Comparison of ENCODE assay signal across 16 cellular contexts in genomic region chr5:133963493-133964128, GRCh38. TPM values are rescaled to one million over a fixed set of nuclear protein-coding genes. Genes with fewer than 3 reads are reported as not detected.
DNase-seq lines count a peak whose midpoint lies in the region; ATAC-seq, FAIRE-seq and TF ChIP-seq lines count a peak whose summit lies in the region.
"Had no signal": no experiment of that assay in that cellular context is flagged by ENCODE, and none has a peak within 500 bp of the region (broad histone marks: within the 10 kb centered on the region; RNA-seq: fewer than 3 reads in every experiment).

No MANE protein-coding gene starts in this region.

- no peak overlapping the region for H3K4me3 ChIP-seq in tibial artery
- H3K4me3 ChIP-seq: mucosa of descending colon had no signal

- H3K36me3 Mint-ChIP-seq in stimulated activated naive CD8-positive, alpha-beta T cell treated with anti-CD3 and anti-CD28 coated beads, Interleukin-15, Interleukin-2, amounts not matched to agents 100 ng/mL and 50 ng/mL, for 24 hours (ENCODE audit: low read depth), result peaks cover 59% of the 10 kb centered on the region
- peaks cover 37% of the 10 kb centered on the region for H3K36me3 Mint-ChIP-seq in activated T-helper 1 cell treated with anti-CD3 and anti-CD28 coated beads, Interleukin-12 subunit alpha, Interleukin-12 subunit beta, Interleukin-2, Interleukin-4 antibody, amounts not matched to agents 30 ng/mL and 10 ng/mL and 1 ng/mL, durations not matched to agents 14 hours and 24 hours and 36 hours (ENCODE audit: low read depth)
- H3K36me3 Mint-ChIP-seq in memory B cell, result peaks cover 29% of the 10 kb centered on the region

- intact Hi-C loops in activated T-helper 1 cell treated with anti-CD3 and anti-CD28 coated beads, Interleukin-12 subunit alpha, Interleukin-12 subunit beta, Interleukin-2, Interleukin-4 antibody, amounts not matched to agents 30 ng/mL and 10 ng/mL and 1 ng/mL, durations not matched to agents 14 hours and 24 hours and 36 hours (cut with micrococcal nuclease), result loop anchor here (10.0 kb wide), 1 partner anchor 909 kb away; the partner anchor contains the start of gene HSPA4
- intact Hi-C loops in tibial artery (cut with DNase I; ENCODE audit: low total_unique reads), result no loop called here

- no peaks in the 10 kb centered on the region for H3K9me3 ChIP-seq in tibial artery
- H3K9me3 ChIP-seq: neutrophil had no signal

- H3K9me3 Mint-ChIP-seq in stimulated activated naive CD8-positive, alpha-beta T cell treated with anti-CD3 and anti-CD28 coated beads, Interleukin-15, Interleukin-2, amounts not matched to agents 100 ng/mL and 50 ng/mL, for 24 hours, result no peaks in the 10 kb centered on the region
- H3K9me3 Mint-ChIP-seq in activated T-helper 1 cell treated with anti-CD3 and anti-CD28 coated beads, Interleukin-12 subunit alpha, Interleukin-12 subunit beta, Interleukin-2, Interleukin-4 antibody, amounts not matched to agents 30 ng/mL and 10 ng/mL and 1 ng/mL, durations not matched to agents 14 hours and 24 hours and 36 hours, result peaks cover 6% of the 10 kb centered on the region
- H3K9me3 Mint-ChIP-seq in memory B cell, result no peaks in the 10 kb centered on the region

- H3K36me3 ChIP-seq in tibial artery, result peaks cover 4 to 10% (median 6%) of the 10 kb centered on the region in 3 donors

- H3K4me1 Mint-ChIP-seq in stimulated activated naive CD8-positive, alpha-beta T cell treated with anti-CD3 and anti-CD28 coated beads, Interleukin-15, Interleukin-2, amounts not matched to agents 100 ng/mL and 50 ng/mL, for 24 hours (ENCODE audit: low read depth), result peaks cover 82% of the 10 kb centered on the region
- H3K4me1 Mint-ChIP-seq in activated T-helper 1 cell treated with anti-CD3 and anti-CD28 coated beads, Interleukin-12 subunit alpha, Interleukin-12 subunit beta, Interleukin-2, Interleukin-4 antibody, amounts not matched to agents 30 ng/mL and 10 ng/mL and 1 ng/mL, durations not matched to agents 14 hours and 24 hours and 36 hours (ENCODE audit: low read depth), result peaks cover 69% of the 10 kb centered on the region
- peaks cover 35% of the 10 kb centered on the region for H3K4me1 Mint-ChIP-seq in memory B cell

- DNase-seq in stimulated activated naive CD8-positive, alpha-beta T cell treated with anti-CD3 and anti-CD28 coated beads, Interleukin-15, Interleukin-2, amounts not matched to agents 100 U/mL and 50 U/mL, for 24 hours, result no peak
- DNase-seq in activated T-helper 1 cell treated with anti-CD3 and anti-CD28 coated beads, Interleukin-12 subunit alpha, Interleukin-12 subunit beta, Interleukin-2, Interleukin-4 antibody, amounts not matched to agents 30 ng/mL and 10 ng/mL and 1 ng/mL, durations not matched to agents 14 hours and 24 hours and 36 hours (ENCODE audit: low spot score), result no peak
- no peak for DNase-seq in memory B cell (ENCODE audit: low spot score in 2 of 2)
- DNase-seq in tibial artery, result no peak
- no peak for DNase-seq in RCC 7860 (ENCODE audit: low spot score)
- DNase-seq: aorta, COR-L47, glutamatergic neuron, Kasumi-1, mucosa of descending colon, NCI-H524 treated with DMSO at 0.1 percent for 48 hours had no signal

- TF ChIP-seq CTCF in tibial artery (IDR thresholded peaks at IDR 0.05), result no peak

- no peaks in the 10 kb centered on the region for H3K27me3 ChIP-seq in tibial artery
- H3K27me3 ChIP-seq: neutrophil had no signal

- H3K4me1 ChIP-seq in tibial artery, result peaks cover 0 to 35% (median 20%) of the 10 kb centered on the region in 4 donors

- H3K4me3 Mint-ChIP-seq in stimulated activated naive CD8-positive, alpha-beta T cell treated with anti-CD3 and anti-CD28 coated beads, Interleukin-15, Interleukin-2, amounts not matched to agents 100 ng/mL and 50 ng/mL, for 24 hours, result peak overlapping the region; percentile 60
- H3K4me3 Mint-ChIP-seq in activated T-helper 1 cell treated with anti-CD3 and anti-CD28 coated beads, Interleukin-12 subunit alpha, Interleukin-12 subunit beta, Interleukin-2, Interleukin-4 antibody, amounts not matched to agents 30 ng/mL and 10 ng/mL and 1 ng/mL, durations not matched to agents 14 hours and 24 hours and 36 hours, result peak overlapping the region; percentile 27
- no peak overlapping the region for H3K4me3 Mint-ChIP-seq in memory B cell

- FAIRE-seq in RCC 7860 (lab: Jason Lieb, UNC), result no peak

- no peak for ATAC-seq in stimulated activated naive CD8-positive, alpha-beta T cell treated with anti-CD3 and anti-CD28 coated beads, Interleukin-15, Interleukin-2, amounts not matched to agents 100 U/mL and 50 U/mL, for 24 hours
- ATAC-seq in memory B cell (ENCODE audit: low read depth) (no peak), GM18867 (IDR thresholded peaks at IDR 0.05; ENCODE audit: unreplicated experiment) (no peak), HG02642 (IDR thresholded peaks at IDR 0.05; ENCODE audit: poor library complexity, unreplicated experiment) (no peak)
- ATAC-seq: mucosa of descending colon, Right ventricle myocardium inferior had no signal

- peak overlapping the region; percentile 94 for H3K27ac Mint-ChIP-seq in stimulated activated naive CD8-positive, alpha-beta T cell treated with anti-CD3 and anti-CD28 coated beads, Interleukin-15, Interleukin-2, amounts not matched to agents 100 ng/mL and 50 ng/mL, for 24 hours
- H3K27ac Mint-ChIP-seq in activated T-helper 1 cell treated with anti-CD3 and anti-CD28 coated beads, Interleukin-12 subunit alpha, Interleukin-12 subunit beta, Interleukin-2, Interleukin-4 antibody, amounts not matched to agents 30 ng/mL and 10 ng/mL and 1 ng/mL, durations not matched to agents 14 hours and 24 hours and 36 hours, result peak overlapping the region; percentile 59
- H3K27ac Mint-ChIP-seq in memory B cell, result peak overlapping the region; percentile 19

- H3K27me3 Mint-ChIP-seq in stimulated activated naive CD8-positive, alpha-beta T cell treated with anti-CD3 and anti-CD28 coated beads, Interleukin-15, Interleukin-2, amounts not matched to agents 100 ng/mL and 50 ng/mL, for 24 hours, result no peaks in the 10 kb centered on the region
- no peaks in the 10 kb centered on the region for H3K27me3 Mint-ChIP-seq in activated T-helper 1 cell treated with anti-CD3 and anti-CD28 coated beads, Interleukin-12 subunit alpha, Interleukin-12 subunit beta, Interleukin-2, Interleukin-4 antibody, amounts not matched to agents 30 ng/mL and 10 ng/mL and 1 ng/mL, durations not matched to agents 14 hours and 24 hours and 36 hours (ENCODE audit: insufficient read depth)
- H3K27me3 Mint-ChIP-seq in memory B cell, result no peaks in the 10 kb centered on the region

- peak overlapping the region; percentile 30 to 32 for H3K27ac ChIP-seq in tibial artery
- H3K27ac ChIP-seq: neutrophil had no signal

RNA-seq across cellular contexts. Expression of gene C5orf15, which starts 4.8 kb away (rescaled TPM):
- total RNA-seq in activated T-helper 1 cell treated with anti-CD3 and anti-CD28 coated beads, Interleukin-12 subunit alpha, Interleukin-12 subunit beta, Interleukin-2, Interleukin-4 antibody, amounts not matched to agents 30 ng/mL and 10 ng/mL and 1 ng/mL, durations not matched to agents 14 hours and 24 hours and 36 hours, result 50.0 and 50.8 TPM in 2 replicates

RNA-seq across cellular contexts. Expression of gene VDAC1, which starts 41.2 kb away (rescaled TPM):
- total RNA-seq in activated T-helper 1 cell treated with anti-CD3 and anti-CD28 coated beads, Interleukin-12 subunit alpha, Interleukin-12 subunit beta, Interleukin-2, Interleukin-4 antibody, amounts not matched to agents 30 ng/mL and 10 ng/mL and 1 ng/mL, durations not matched to agents 14 hours and 24 hours and 36 hours, result 440 and 442 TPM in 2 replicates

Comparison
In these comparisons a context has a peak if more than half of its experiments do, and no peak if none do; other contexts are left out.
1. H3K27ac Mint-ChIP-seq: peak in every context shown above with its lines; median percentile 94 in stimulated activated naive CD8-positive, alpha-beta T cell treated with anti-CD3 and anti-CD28 coated beads, Interleukin-15, Interleukin-2, amounts not matched to agents 100 ng/mL and 50 ng/mL, for 24 hours; 59 in activated T-helper 1 cell treated with anti-CD3 and anti-CD28 coated beads, Interleukin-12 subunit alpha, Interleukin-12 subunit beta, Interleukin-2, Interleukin-4 antibody, amounts not matched to agents 30 ng/mL and 10 ng/mL and 1 ng/mL, durations not matched to agents 14 hours and 24 hours and 36 hours; 19 in memory B cell.